Comparison of ENCODE assay signal across 8 cellular contexts in the genomic region with DNA sequence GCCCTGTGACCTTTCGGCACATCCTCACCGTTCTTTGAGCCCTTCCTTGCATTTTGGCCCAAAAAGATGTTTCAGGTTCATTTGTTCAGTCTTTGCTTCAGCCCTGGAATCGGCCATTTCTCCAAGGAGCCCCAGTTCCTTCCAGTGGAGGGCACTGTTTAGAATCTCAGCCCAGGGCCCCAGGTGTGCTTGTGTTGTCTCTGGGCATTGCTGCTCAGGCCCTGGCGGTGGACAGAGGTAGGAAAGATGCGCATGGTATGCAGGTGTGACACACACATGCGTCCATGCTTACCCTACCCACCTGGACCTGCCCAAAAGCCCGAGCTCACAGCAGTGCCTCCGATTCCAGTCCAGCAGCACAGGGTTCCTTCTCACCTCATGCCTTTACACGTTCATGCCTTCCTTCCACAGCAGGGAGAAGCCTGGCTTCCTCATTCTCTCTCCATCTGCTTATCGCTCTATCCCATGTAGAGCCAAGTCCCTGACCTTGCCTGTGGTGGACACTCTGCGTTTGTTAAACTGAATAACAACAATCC.
DNase-seq lines count a peak whose midpoint lies in the region; ATAC-seq and TF ChIP-seq lines count a peak whose summit lies in the region.

No MANE protein-coding gene starts in this region.

- TF ChIP-seq CTCF in GM12872 (IDR thresholded peaks at IDR 0.05; ENCODE audit: insufficient read depth, low read depth, low read length) (peak; percentile 58), foreskin keratinocyte (conservative IDR thresholded peaks at IDR 0.05) (peak; percentile 69)

- DNase-seq in A172 (ENCODE audit: low spot score): peak; percentile 3
- peak; percentile 65 for DNase-seq in OCI-M1 (lab: John Stamatoyannopoulos, UW)
- peak; percentile 50 to 78 for DNase-seq in foreskin keratinocyte
- no peak for DNase-seq in NCI-H1048 (lab: John Stamatoyannopoulos, UW)

- ATAC-seq in foreskin keratinocyte (peak; percentile 70), GM19351 (IDR thresholded peaks at IDR 0.05; ENCODE audit: unreplicated experiment) (no peak), HG03520 (IDR thresholded peaks at IDR 0.05; ENCODE audit: unreplicated experiment) (no peak), HG02840 (IDR thresholded peaks at IDR 0.05; ENCODE audit: low FRiP score, unreplicated experiment) (no peak)

- H3K27ac ChIP-seq in foreskin keratinocyte: no peak overlapping the region

- H3K4me1 ChIP-seq in foreskin keratinocyte: no peaks in the 10 kb centered on the region

- H3K27me3 ChIP-seq in foreskin keratinocyte: no peaks in the 10 kb centered on the region
